Comparison of ENCODE assay signal across 7 cellular contexts in the genomic region with DNA sequence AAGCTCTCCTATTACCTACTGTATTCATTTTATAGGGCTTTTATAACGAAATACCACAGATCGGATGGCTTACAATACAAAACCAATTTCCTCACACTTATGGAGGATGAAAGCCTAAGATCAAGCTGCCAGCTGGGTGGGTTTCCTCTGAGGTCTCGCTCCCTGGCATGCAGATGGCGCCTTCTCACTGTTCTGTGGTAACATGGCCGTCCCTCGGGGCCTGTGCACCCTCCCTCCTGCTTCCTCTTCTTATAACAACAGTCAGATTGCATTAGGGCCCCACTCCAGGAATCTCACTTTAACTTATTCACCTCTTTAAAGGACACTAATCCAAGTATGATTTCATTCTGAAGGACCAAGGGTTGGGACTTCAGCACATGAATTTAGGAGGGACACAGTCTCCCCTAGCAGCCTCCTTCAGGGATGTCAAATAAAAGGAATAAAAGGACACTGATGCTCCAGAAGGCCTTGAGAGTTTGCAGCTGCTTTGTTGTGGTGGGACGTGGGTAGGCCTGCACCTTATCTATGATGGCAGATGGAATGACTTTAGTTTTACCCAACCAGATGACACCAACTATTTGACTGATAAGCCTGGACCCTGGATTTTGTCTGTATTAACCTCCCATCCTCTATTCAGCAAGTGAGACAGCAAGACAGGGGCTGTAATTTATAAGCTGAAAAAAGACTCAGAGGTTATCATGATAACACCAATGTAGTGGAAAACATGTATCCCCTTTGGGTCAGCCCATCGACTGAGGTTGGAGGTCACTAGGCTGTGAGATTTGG.
A peak's percentile ranks its signal among the peaks of the same experiment; 100 is the strongest.
DNase-seq lines count a peak whose midpoint lies in the region.
"Not testable (repeated sequence)": the region's sequence is repeated elsewhere in the genome, so short reads cannot be mapped to it uniquely, and the experiment has no call there.

No MANE protein-coding gene starts in this region.

- not testable (repeated sequence) for H3K27ac Mint-ChIP-seq in activated naive CD4-positive, alpha-beta T cell treated with anti-CD3 and anti-CD28 coated beads for 36 hours

- not testable (repeated sequence) for H3K9me3 ChIP-seq in effector memory CD4-positive, alpha-beta T cell (ENCODE audit: control insufficient read depth, low read length)

- H3K36me3 Mint-ChIP-seq in activated naive CD4-positive, alpha-beta T cell treated with anti-CD3 and anti-CD28 coated beads for 36 hours (ENCODE audit: low read depth), result not testable (repeated sequence)

- intact Hi-C loops in activated naive CD4-positive, alpha-beta T cell treated with anti-CD3 and anti-CD28 coated beads for 36 hours (cut with micrococcal nuclease), result not testable (repeated sequence)

- peaks cover 42% of the 10 kb centered on the region for H3K4me1 Mint-ChIP-seq in activated naive CD4-positive, alpha-beta T cell treated with anti-CD3 and anti-CD28 coated beads for 36 hours (ENCODE audit: low read depth)

- not testable (repeated sequence) for H3K27me3 ChIP-seq in effector memory CD4-positive, alpha-beta T cell (replicated peaks; ENCODE audit: control insufficient read depth, insufficient read depth, low read length, poor library complexity, severe bottlenecking)

- H3K9me3 Mint-ChIP-seq in activated naive CD4-positive, alpha-beta T cell treated with anti-CD3 and anti-CD28 coated beads for 36 hours, result not testable (repeated sequence)

- H3K27me3 Mint-ChIP-seq in activated naive CD4-positive, alpha-beta T cell treated with anti-CD3 and anti-CD28 coated beads for 36 hours (ENCODE audit: low read depth), result not testable (repeated sequence)

- not testable (repeated sequence) for H3K36me3 ChIP-seq in effector memory CD4-positive, alpha-beta T cell (ENCODE audit: control insufficient read depth, insufficient read depth, low read length)

- not testable (repeated sequence) for H3K4me3 ChIP-seq in effector memory CD4-positive, alpha-beta T cell (ENCODE audit: insufficient read depth, low read depth, low read length, poor library complexity, severe bottlenecking)

- not testable (repeated sequence) for H3K4me3 Mint-ChIP-seq in activated naive CD4-positive, alpha-beta T cell treated with anti-CD3 and anti-CD28 coated beads for 36 hours

- CTCF ChIA-PET in activated naive CD4-positive, alpha-beta T cell treated with anti-CD3 and anti-CD28 coated beads for 36 hours (lab: Charles Lee), result interaction anchor here (1.3 to 4.5 kb wide), 3 partner anchors 16 to 24 kb away, joined by 3 to 21 read pairs (median 4); no protein-coding TSS in a partner anchor

- H3K27ac ChIP-seq in effector memory CD4-positive, alpha-beta T cell (ENCODE audit: insufficient read depth, low read length, poor library complexity, severe bottlenecking), result not testable (repeated sequence)

- peaks cover 16% of the 10 kb centered on the region for H3K4me1 ChIP-seq in effector memory CD4-positive, alpha-beta T cell (ENCODE audit: control insufficient read depth, insufficient read depth, low read length, poor library complexity, severe bottlenecking)

- peak; percentile 61 for DNase-seq in GF-D8 (lab: John Stamatoyannopoulos, UW)
- peak; percentile 62 for DNase-seq in NCI-H2171 (lab: John Stamatoyannopoulos, UW)
- peak; percentile 50 for DNase-seq in UCSD-AML1 (lab: John Stamatoyannopoulos, UW; ENCODE audit: unreplicated experiment)
- peak; percentile 69 for DNase-seq in activated CD8-positive, alpha-beta memory T cell treated with anti-CD3 and anti-CD28 coated beads for 24 hours
- DNase-seq in activated naive CD4-positive, alpha-beta T cell treated with anti-CD3 and anti-CD28 coated beads for 36 hours, result peak; percentile 68
- peak; percentile 29 to 52 (median 31) for DNase-seq in effector memory CD4-positive, alpha-beta T cell
- DNase-seq in stimulated activated CD4-positive, alpha-beta T cell treated with anti-CD3 and anti-CD28 coated beads, Interleukin-4, amount 100 ng/mL, for 1 hour, result peak; percentile 23
